In genomic region chr16:29815032-29815721, GRCh38 we compare ENCODE assay signal across 8 cellular contexts. TPM values are rescaled to one million over a fixed set of nuclear protein-coding genes. Genes with fewer than 3 reads are reported as not detected.
A peak's percentile ranks its signal among the peaks of the same experiment; 100 is the strongest.
DNase-seq lines count a peak whose midpoint lies in the region; ATAC-seq and TF ChIP-seq lines count a peak whose summit lies in the region.

No MANE protein-coding gene starts in this region.

- BruUV-seq in HCT116 (replicated peaks; lab: Mats Ljungman, UMichigan) = TSS peak; percentile 12

- H3K9ac ChIP-seq in HCT116 (ENCODE audit: low read length) = peak overlapping the region; percentile 97

- no peak for DNase-seq in HCT116 (ENCODE audit: low read depth, low spot score)
- DNase-seq in activated CD4-positive, alpha-beta T cell treated with anti-CD3 and anti-CD28 coated beads, Interleukin-2, amount 50 U/mL, for 1 hour = peak; percentile 56
- DNase-seq in epithelial cell of proximal tubule (ENCODE audit: low read depth) = no peak
- no peak for DNase-seq in NCI-H2107 (lab: John Stamatoyannopoulos, UW)
- DNase-seq in SW480 (ENCODE audit: low spot score) = no peak

- H3K27me3 ChIP-seq in ACC112 (ENCODE audit: insufficient read depth, low read length) = no peaks in the 10 kb centered on the region
- H3K27me3 ChIP-seq in HCT116 (ENCODE audit: insufficient read depth, low read length) = no peaks in the 10 kb centered on the region
- peaks cover 38% of the 10 kb centered on the region for H3K27me3 ChIP-seq in neutrophil

- RAD21 ChIA-PET in HCT116 (lab: Charles Lee; ENCODE audit: low non-redundant PET in 1 of 2, low total read pairs in 2 of 2, uncharacterized antibody in 2 of 2, unreplicated experiment in 2 of 2) = interaction anchor here (0.5 to 1.2 kb wide), 5 partner anchors 7 to 580 kb away, joined by 3 to 4 read pairs (median 3); partner anchors contain the start of gene ZNF48 (in 1 of the 2)

- peak overlapping the region; percentile 63 for H3K27ac ChIP-seq in ACC112 (ENCODE audit: low read depth, low read length)
- H3K27ac ChIP-seq in HCT116 (ENCODE audit: low read depth, low read length) = peak overlapping the region; percentile 98
- H3K27ac ChIP-seq in neutrophil = peak overlapping the region; percentile 10

- H3K9me2 ChIP-seq in HCT116 (ENCODE audit: insufficient read depth) = no peaks in the 10 kb centered on the region

- H3K9me3 ChIP-seq in HCT116 (ENCODE audit: control insufficient read depth in 1 of 2, insufficient read depth in 1 of 2, low read depth in 1 of 2, low read length in 2 of 2) = no peaks in the 10 kb centered on the region
- H3K9me3 ChIP-seq in neutrophil = no peaks in the 10 kb centered on the region

- H3K4me3 ChIP-seq in ACC112 (ENCODE audit: low read depth, low read length) (peak overlapping the region; percentile 87), HCT116 (replicated peaks in 1 of 2; ENCODE audit: low read depth in 1 of 2, low read length in 2 of 2) (peak overlapping the region; percentile 87 to 98), epithelial cell of proximal tubule (ENCODE audit: low read depth, low read length) (peak overlapping the region; percentile 83), neutrophil (ENCODE audit: low read depth in 1 of 2, low read length in 1 of 2) (peak overlapping the region; percentile 88 to 95)

- peaks cover 31% of the 10 kb centered on the region for H3K4me1 ChIP-seq in ACC112 (ENCODE audit: control insufficient read depth, insufficient read depth, low read length, unreplicated experiment)
- peaks cover 40 to 78% of the 10 kb centered on the region in 2 experiments for H3K4me1 ChIP-seq in HCT116 (ENCODE audit: control insufficient read depth in 1 of 2, insufficient read depth in 2 of 2, low read length in 2 of 2)
- H3K4me1 ChIP-seq in neutrophil (ENCODE audit: control insufficient read depth in 1 of 2, insufficient read depth in 1 of 2, low read depth in 1 of 2, low read length in 1 of 2) = peaks cover 69 to 80% of the 10 kb centered on the region in 2 experiments

- TF ChIP-seq POLR2A in HCT116 (IDR thresholded peaks at IDR 0.05; ENCODE audit: borderline replicate concordance, extremely low read depth, insufficient read depth, insufficient read length) = no peak

- CTCF ChIA-PET in HCT116 (lab: Charles Lee) = interaction anchor here (0.6 to 2.1 kb wide), 16 partner anchors 8 to 216 kb away, joined by 3 to 33 read pairs (median 4); partner anchors contain the start of genes ASPHD1, KIF22, MAZ and SEZ6L2

- H2AFZ ChIP-seq in ACC112 (ENCODE audit: low read length, unreplicated experiment) = peak overlapping the region; percentile 61
- H2AFZ ChIP-seq in HCT116 (ENCODE audit: low read depth, low read length, poor library complexity, severe bottlenecking) = peak overlapping the region; percentile 56

- TF ChIP-seq CTCF in HCT116 (IDR thresholded peaks at IDR 0.05 in 2 of 3, conservative IDR thresholded peaks at IDR 0.05 in 1 of 3; ENCODE audit: borderline replicate concordance in 1 of 3, insufficient read depth in 1 of 3, low read depth in 2 of 3, low read length in 2 of 3) (no peak), epithelial cell of proximal tubule (conservative IDR thresholded peaks at IDR 0.05; ENCODE audit: low read depth, low read length) (no peak), neutrophil (IDR thresholded peaks at IDR 0.05) (no peak)

- ATAC-seq in HCT116 (no peak), HG03432 (IDR thresholded peaks at IDR 0.05; ENCODE audit: unreplicated experiment) (no peak)

- no peaks in the 10 kb centered on the region; the same call in 1 of the 2 replicates for H4K20me1 ChIP-seq in HCT116 (ENCODE audit: insufficient read depth)

- H3K79me2 ChIP-seq in ACC112 (ENCODE audit: control insufficient read depth, insufficient read depth, low read length, unreplicated experiment) = peaks cover 28% of the 10 kb centered on the region
- peaks cover 40% of the 10 kb centered on the region for H3K79me2 ChIP-seq in HCT116 (ENCODE audit: insufficient read depth, low read length)

- POLR2A ChIA-PET in HCT116 (lab: Charles Lee) = interaction anchor here (1.0 to 2.2 kb wide), 8 partner anchors 7 to 198 kb away, joined by 3 to 20 read pairs (median 4); partner anchors contain the start of genes ASPHD1, KIF22, SEZ6L2 and TAOK2

- TF ChIP-seq RAD21 in HCT116 (IDR thresholded peaks at IDR 0.05; ENCODE audit: low read depth) = no peak

- intact Hi-C loops in HCT116 (cut with micrococcal nuclease) = loop anchor here (5.0 kb wide), 1 partner anchor 47 kb away; the partner anchor contains the start of gene CDIPT

- H3K4me2 ChIP-seq in HCT116 (ENCODE audit: low read length) = peak overlapping the region; percentile 78

- H3K36me3 ChIP-seq in ACC112 (ENCODE audit: insufficient read depth, low read length) (no peaks in the 10 kb centered on the region), HCT116 (ENCODE audit: control insufficient read depth in 1 of 2, insufficient read depth in 2 of 2, low read length in 2 of 2) (peaks cover 0 to 8% of the 10 kb centered on the region in 2 experiments; a peak in 2 of 4 replicates), neutrophil (peaks cover 2% of the 10 kb centered on the region)

TF ChIP-seq in HCT116, 20 proteins besides CTCF, POLR2A, EP300 and RAD21:
- TF ChIP-seq CEBPB (IDR thresholded peaks at IDR 0.05; ENCODE audit: low read depth) = no peak
- no peak for TF ChIP-seq EGR1 (IDR thresholded peaks at IDR 0.05; ENCODE audit: low read depth)
- no peak for TF ChIP-seq CBX3 (IDR thresholded peaks at IDR 0.05; ENCODE audit: low read depth)
- no peak for TF ChIP-seq SIN3A (IDR thresholded peaks at IDR 0.05; ENCODE audit: low read depth)
- no peak for TF ChIP-seq SRF (IDR thresholded peaks at IDR 0.05; ENCODE audit: low read depth)
- TF ChIP-seq ZFX (IDR thresholded peaks at IDR 0.05) = no peak
- TF ChIP-seq ATF3 (IDR thresholded peaks at IDR 0.05) = no peak
- no peak for TF ChIP-seq ZNF274 (IDR thresholded peaks at IDR 0.05; ENCODE audit: low read depth, low read length)
- no peak for TF ChIP-seq POLR2AphosphoS5 (IDR thresholded peaks at IDR 0.05; ENCODE audit: low read depth, low read length)
- TF ChIP-seq ZBTB33 (IDR thresholded peaks at IDR 0.05; ENCODE audit: extremely low read depth, insufficient replicate concordance, low read length) = no peak
- no peak for TF ChIP-seq EZH2 (IDR thresholded peaks at IDR 0.05)

RNA-seq across cellular contexts. Expression of gene PAGR1, which starts 0.8 kb away (rescaled TPM):
- total RNA-seq in HCT116 (2021; ENCODE audit: unreplicated experiment) = 28.9 TPM
- 20.0 and 26.5 TPM in 2 replicates for polyA plus RNA-seq in HCT116 (2012)
- total RNA-seq in epithelial cell of proximal tubule = 62.3 and 63.2 TPM in 2 replicates

RNA-seq across cellular contexts. Expression of gene PRRT2, which starts 3.2 kb away (rescaled TPM):
- total RNA-seq in HCT116 (2021; ENCODE audit: unreplicated experiment) (4.0 TPM), epithelial cell of proximal tubule (0.35 TPM in 1 of 2 replicates, not detected in the other)
- 2.5 and 2.6 TPM in 2 replicates for polyA plus RNA-seq in HCT116 (2012)

RNA-seq across cellular contexts. Expression of gene MVP, which starts 5.1 kb away (rescaled TPM):
- 75.1 TPM for total RNA-seq in HCT116 (2021; ENCODE audit: unreplicated experiment)
- 89.5 and 100 TPM in 2 replicates for polyA plus RNA-seq in HCT116 (2012)
- total RNA-seq in epithelial cell of proximal tubule = 179 and 205 TPM in 2 replicates

RNA-seq across cellular contexts. Expression of gene MAZ, which starts 8.8 kb away (rescaled TPM):
- 256 TPM for total RNA-seq in HCT116 (2021; ENCODE audit: unreplicated experiment)
- polyA plus RNA-seq in HCT116 (2012) = 305 and 354 TPM in 2 replicates
- 174 and 293 TPM in 2 replicates for total RNA-seq in epithelial cell of proximal tubule

RNA-seq across cellular contexts. Expression of gene KIF22, which starts 24.6 kb away (rescaled TPM):
- 155 TPM for total RNA-seq in HCT116 (2021; ENCODE audit: unreplicated experiment)
- polyA plus RNA-seq in HCT116 (2012) = 141 and 166 TPM in 2 replicates
- 105 and 118 TPM in 2 replicates for total RNA-seq in epithelial cell of proximal tubule

Comparison
In these comparisons a context has a peak if more than half of its experiments do, and no peak if none do; other contexts are left out.
1. H3K27ac ChIP-seq: peak in every context shown above with its lines; median percentile 98 in HCT116; 63 in ACC112; 10 in neutrophil.